In the genomic region with DNA sequence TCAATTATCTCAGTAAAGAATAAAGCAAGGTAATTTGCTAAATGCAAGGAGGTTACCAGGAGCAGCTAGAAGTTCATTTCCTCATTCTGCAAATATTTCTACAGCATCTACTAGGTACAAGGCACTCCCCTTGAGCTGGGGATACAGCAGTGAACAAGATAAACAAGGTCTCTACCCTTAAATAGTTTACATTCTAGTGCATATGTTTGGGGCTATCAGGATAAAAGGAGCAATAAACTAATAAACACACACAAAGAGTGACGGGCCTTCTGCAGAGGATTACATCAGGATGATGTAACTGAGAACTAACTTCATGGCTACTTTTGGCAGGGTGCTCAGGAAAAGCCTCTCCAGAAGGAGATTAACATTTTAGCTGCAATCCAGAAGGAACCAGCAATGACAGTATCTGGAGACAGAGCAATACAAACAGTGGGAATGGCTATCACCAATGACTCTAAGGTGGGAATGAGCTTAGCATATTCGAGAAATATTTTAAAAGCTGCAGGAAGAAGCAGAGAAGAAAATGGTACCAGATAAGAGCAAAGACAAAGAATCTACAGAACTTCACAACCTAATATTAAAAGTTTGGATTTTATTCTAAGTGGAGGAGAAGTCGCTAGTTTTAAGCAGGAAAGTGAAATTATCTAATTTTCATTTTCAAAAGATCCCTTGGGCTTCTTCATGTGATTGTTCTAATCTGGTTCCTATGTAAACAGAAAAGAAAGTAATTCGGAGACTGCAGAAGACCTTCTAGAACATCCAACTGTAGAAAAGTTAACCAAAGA, we compare ENCODE assay signal across 1 cellular context.
TF ChIP-seq lines count a peak whose summit lies in the region.

No MANE protein-coding gene starts in this region.

TF ChIP-seq in K562, 482 proteins besides CTCF, POLR2A, EP300 and RAD21 (continued from another document and continues in another):
- TF ChIP-seq, protein P1, sequence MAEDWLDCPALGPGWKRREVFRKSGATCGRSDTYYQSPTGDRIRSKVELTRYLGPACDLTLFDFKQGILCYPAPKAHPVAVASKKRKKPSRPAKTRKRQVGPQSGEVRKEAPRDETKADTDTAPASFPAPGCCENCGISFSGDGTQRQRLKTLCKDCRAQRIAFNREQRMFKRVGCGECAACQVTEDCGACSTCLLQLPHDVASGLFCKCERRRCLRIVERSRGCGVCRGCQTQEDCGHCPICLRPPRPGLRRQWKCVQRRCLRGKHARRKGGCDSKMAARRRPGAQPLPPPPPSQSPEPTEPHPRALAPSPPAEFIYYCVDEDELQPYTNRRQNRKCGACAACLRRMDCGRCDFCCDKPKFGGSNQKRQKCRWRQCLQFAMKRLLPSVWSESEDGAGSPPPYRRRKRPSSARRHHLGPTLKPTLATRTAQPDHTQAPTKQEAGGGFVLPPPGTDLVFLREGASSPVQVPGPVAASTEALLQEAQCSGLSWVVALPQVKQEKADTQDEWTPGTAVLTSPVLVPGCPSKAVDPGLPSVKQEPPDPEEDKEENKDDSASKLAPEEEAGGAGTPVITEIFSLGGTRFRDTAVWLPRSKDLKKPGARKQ (CRISPR knock-in tag; IDR thresholded peaks at IDR 0.05), result 0 out of 2 replicates have a peak, but pooled peaks have one; percentile 13
- TF ChIP-seq, protein P2, sequence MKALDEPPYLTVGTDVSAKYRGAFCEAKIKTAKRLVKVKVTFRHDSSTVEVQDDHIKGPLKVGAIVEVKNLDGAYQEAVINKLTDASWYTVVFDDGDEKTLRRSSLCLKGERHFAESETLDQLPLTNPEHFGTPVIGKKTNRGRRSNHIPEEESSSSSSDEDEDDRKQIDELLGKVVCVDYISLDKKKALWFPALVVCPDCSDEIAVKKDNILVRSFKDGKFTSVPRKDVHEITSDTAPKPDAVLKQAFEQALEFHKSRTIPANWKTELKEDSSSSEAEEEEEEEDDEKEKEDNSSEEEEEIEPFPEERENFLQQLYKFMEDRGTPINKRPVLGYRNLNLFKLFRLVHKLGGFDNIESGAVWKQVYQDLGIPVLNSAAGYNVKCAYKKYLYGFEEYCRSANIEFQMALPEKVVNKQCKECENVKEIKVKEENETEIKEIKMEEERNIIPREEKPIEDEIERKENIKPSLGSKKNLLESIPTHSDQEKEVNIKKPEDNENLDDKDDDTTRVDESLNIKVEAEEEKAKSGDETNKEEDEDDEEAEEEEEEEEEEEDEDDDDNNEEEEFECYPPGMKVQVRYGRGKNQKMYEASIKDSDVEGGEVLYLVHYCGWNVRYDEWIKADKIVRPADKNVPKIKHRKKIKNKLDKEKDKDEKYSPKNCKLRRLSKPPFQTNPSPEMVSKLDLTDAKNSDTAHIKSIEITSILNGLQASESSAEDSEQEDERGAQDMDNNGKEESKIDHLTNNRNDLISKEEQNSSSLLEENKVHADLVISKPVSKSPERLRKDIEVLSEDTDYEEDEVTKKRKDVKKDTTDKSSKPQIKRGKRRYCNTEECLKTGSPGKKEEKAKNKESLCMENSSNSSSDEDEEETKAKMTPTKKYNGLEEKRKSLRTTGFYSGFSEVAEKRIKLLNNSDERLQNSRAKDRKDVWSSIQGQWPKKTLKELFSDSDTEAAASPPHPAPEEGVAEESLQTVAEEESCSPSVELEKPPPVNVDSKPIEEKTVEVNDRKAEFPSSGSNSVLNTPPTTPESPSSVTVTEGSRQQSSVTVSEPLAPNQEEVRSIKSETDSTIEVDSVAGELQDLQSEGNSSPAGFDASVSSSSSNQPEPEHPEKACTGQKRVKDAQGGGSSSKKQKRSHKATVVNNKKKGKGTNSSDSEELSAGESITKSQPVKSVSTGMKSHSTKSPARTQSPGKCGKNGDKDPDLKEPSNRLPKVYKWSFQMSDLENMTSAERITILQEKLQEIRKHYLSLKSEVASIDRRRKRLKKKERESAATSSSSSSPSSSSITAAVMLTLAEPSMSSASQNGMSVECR (CRISPR knock-in tag; IDR thresholded peaks at IDR 0.05), result no peak
- TF ChIP-seq ARNT (IDR thresholded peaks at IDR 0.05) (peak in 1 of 2 experiments; percentile 100; a peak in 2 of 4 replicates), ELF1 (tag; IDR thresholded peaks at IDR 0.05) (no peak), EWSR1 (IDR thresholded peaks at IDR 0.05; ENCODE audit: borderline replicate concordance, low read depth, partially characterized antibody) (no peak), LEF1 (IDR thresholded peaks at IDR 0.05) (no peak; the same call in 1 of the 2 replicates), PML (IDR thresholded peaks at IDR 0.05; ENCODE audit: low read length) (no peak), PHB2 (IDR thresholded peaks at IDR 0.05; ENCODE audit: low read depth) (no peak), SP1 (CRISPR knock-in tag; IDR thresholded peaks at IDR 0.05) (no peak), EP400 (IDR thresholded peaks at IDR 0.05) (0 out of 2 replicates have a peak, but pooled peaks have one; percentile 30), RBBP5 (IDR thresholded peaks at IDR 0.05; ENCODE audit: borderline replicate concordance, insufficient read depth, low read length, poor library complexity, severe bottlenecking) (no peak), TEAD1 (CRISPR knock-in tag; IDR thresholded peaks at IDR 0.05) (0 out of 4 replicates have a peak, but pooled peaks of 1 of the 2 experiments have one; percentile 48), CTBP1 (IDR thresholded peaks at IDR 0.05; ENCODE audit: borderline replicate concordance) (peak; percentile 79), MTF1 (CRISPR knock-in tag; IDR thresholded peaks at IDR 0.05; ENCODE audit: borderline replicate concordance) (0 out of 2 replicates have a peak, but pooled peaks have one; percentile 46), ZBTB17 (CRISPR knock-in tag; IDR thresholded peaks at IDR 0.05) (0 out of 2 replicates have a peak, but pooled peaks have one; percentile 36), NFATC3 (IDR thresholded peaks at IDR 0.05) (no peak), TRIM28 (IDR thresholded peaks at IDR 0.05) (no peak), JUND (IDR thresholded peaks at IDR 0.05; ENCODE audit: borderline replicate concordance, low read depth, low read length) (peak; percentile 79), JUND (tag; IDR thresholded peaks at IDR 0.05; ENCODE audit: borderline replicate concordance, low read depth, low read length) (peak; percentile 72; the same call in 2 of the 3 replicates), ZC3H8 (IDR thresholded peaks at IDR 0.05) (no peak), C11orf30 (IDR thresholded peaks at IDR 0.05; ENCODE audit: low read depth) (no peak), MTA2 (IDR thresholded peaks at IDR 0.05; ENCODE audit: low read depth) (no peak), ZNF165 (CRISPR knock-in tag; IDR thresholded peaks at IDR 0.05; ENCODE audit: borderline replicate concordance) (no peak), RAD51 (IDR thresholded peaks at IDR 0.05; ENCODE audit: borderline replicate concordance, low read depth) (no peak), ZNF175 (CRISPR knock-in tag; IDR thresholded peaks at IDR 0.05; ENCODE audit: low read depth) (peak; percentile 87), CEBPB (tag; IDR thresholded peaks at IDR 0.05) (peak; percentile 43; the same call in 1 of the 2 replicates), FOXK2 (conservative IDR thresholded peaks at IDR 0.05 in 1 of 2, IDR thresholded peaks at IDR 0.05 in 1 of 2; ENCODE audit: low read depth in 2 of 2) (no peak), ZNF707 (CRISPR knock-in tag; conservative IDR thresholded peaks at IDR 0.05) (no peak), CEBPG (CRISPR knock-in tag; IDR thresholded peaks at IDR 0.05) (peak; percentile 90), CEBPG (tag; conservative IDR thresholded peaks at IDR 0.05 in 1 of 2, IDR thresholded peaks at IDR 0.05 in 1 of 2) (peak; percentile 93 to 97), NR2C1 (IDR thresholded peaks at IDR 0.05) (no peak), NR2C1 (tag; IDR thresholded peaks at IDR 0.05) (0 out of 2 replicates have a peak, but pooled peaks have one; percentile 6), CXXC5 (CRISPR knock-in tag; IDR thresholded peaks at IDR 0.05) (peak; percentile 58; the same call in 1 of the 2 replicates), DPF2 (IDR thresholded peaks at IDR 0.05) (peak; percentile 21; the same call in 1 of the 2 replicates), PTBP1 (IDR thresholded peaks at IDR 0.05; ENCODE audit: low read depth, low read length) (no peak), HMG20A (CRISPR knock-in tag; conservative IDR thresholded peaks at IDR 0.05) (no peak), ZNF140 (CRISPR knock-in tag; IDR thresholded peaks at IDR 0.05) (peak; percentile 4; the same call in 1 of the 2 replicates), ATF1 (CRISPR knock-in tag; IDR thresholded peaks at IDR 0.05) (no peak), ATF1 (tag; IDR thresholded peaks at IDR 0.05) (peak; percentile 21; the same call in 1 of the 2 replicates), SIX5 (IDR thresholded peaks at IDR 0.05; ENCODE audit: borderline replicate concordance in 1 of 2, insufficient read depth in 1 of 2, low read depth in 1 of 2, low read length in 2 of 2) (no peak), FOXM1 (IDR thresholded peaks at IDR 0.05; ENCODE audit: low read depth) (no peak), FOXM1 (CRISPR knock-in tag; IDR thresholded peaks at IDR 0.05; ENCODE audit: low read depth) (no peak)
- TF ChIP-seq, protein P3, sequence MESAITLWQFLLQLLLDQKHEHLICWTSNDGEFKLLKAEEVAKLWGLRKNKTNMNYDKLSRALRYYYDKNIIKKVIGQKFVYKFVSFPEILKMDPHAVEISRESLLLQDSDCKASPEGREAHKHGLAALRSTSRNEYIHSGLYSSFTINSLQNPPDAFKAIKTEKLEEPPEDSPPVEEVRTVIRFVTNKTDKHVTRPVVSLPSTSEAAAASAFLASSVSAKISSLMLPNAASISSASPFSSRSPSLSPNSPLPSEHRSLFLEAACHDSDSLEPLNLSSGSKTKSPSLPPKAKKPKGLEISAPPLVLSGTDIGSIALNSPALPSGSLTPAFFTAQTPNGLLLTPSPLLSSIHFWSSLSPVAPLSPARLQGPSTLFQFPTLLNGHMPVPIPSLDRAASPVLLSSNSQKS (CRISPR knock-in tag; IDR thresholded peaks at IDR 0.05), result no peak
- TF ChIP-seq, protein P4, sequence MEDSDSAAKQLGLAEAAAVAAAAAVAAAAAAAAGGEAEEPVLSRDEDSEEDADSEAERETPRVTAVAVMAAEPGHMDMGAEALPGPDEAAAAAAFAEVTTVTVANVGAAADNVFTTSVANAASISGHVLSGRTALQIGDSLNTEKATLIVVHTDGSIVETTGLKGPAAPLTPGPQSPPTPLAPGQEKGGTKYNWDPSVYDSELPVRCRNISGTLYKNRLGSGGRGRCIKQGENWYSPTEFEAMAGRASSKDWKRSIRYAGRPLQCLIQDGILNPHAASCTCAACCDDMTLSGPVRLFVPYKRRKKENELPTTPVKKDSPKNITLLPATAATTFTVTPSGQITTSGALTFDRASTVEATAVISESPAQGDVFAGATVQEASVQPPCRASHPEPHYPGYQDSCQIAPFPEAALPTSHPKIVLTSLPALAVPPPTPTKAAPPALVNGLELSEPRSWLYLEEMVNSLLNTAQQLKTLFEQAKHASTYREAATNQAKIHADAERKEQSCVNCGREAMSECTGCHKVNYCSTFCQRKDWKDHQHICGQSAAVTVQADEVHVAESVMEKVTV (CRISPR knock-in tag; IDR thresholded peaks at IDR 0.05), result no peak
- TF ChIP-seq, protein P5, sequence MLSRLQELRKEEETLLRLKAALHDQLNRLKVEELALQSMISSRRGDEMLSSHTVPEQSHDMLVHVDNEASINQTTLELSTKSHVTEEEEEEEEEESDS (CRISPR knock-in tag; IDR thresholded peaks at IDR 0.05), result no peak
- TF ChIP-seq, protein P6, sequence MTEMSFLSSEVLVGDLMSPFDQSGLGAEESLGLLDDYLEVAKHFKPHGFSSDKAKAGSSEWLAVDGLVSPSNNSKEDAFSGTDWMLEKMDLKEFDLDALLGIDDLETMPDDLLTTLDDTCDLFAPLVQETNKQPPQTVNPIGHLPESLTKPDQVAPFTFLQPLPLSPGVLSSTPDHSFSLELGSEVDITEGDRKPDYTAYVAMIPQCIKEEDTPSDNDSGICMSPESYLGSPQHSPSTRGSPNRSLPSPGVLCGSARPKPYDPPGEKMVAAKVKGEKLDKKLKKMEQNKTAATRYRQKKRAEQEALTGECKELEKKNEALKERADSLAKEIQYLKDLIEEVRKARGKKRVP (CRISPR knock-in tag; IDR thresholded peaks at IDR 0.05), result peak; percentile 89
- TF ChIP-seq, protein P7, sequence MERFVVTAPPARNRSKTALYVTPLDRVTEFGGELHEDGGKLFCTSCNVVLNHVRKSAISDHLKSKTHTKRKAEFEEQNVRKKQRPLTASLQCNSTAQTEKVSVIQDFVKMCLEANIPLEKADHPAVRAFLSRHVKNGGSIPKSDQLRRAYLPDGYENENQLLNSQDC (CRISPR knock-in tag; IDR thresholded peaks at IDR 0.05), result no peak
- TF ChIP-seq, protein P8, sequence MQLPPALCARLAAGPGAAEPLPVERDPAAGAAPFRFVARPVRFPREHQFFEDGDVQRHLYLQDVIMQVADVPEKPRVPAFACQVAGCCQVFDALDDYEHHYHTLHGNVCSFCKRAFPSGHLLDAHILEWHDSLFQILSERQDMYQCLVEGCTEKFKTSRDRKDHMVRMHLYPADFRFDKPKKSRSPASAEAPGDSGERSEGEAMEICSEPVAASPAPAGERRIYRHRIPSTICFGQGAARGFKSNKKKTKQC (CRISPR knock-in tag; IDR thresholded peaks at IDR 0.05), result no peak
- TF ChIP-seq, protein P9, sequence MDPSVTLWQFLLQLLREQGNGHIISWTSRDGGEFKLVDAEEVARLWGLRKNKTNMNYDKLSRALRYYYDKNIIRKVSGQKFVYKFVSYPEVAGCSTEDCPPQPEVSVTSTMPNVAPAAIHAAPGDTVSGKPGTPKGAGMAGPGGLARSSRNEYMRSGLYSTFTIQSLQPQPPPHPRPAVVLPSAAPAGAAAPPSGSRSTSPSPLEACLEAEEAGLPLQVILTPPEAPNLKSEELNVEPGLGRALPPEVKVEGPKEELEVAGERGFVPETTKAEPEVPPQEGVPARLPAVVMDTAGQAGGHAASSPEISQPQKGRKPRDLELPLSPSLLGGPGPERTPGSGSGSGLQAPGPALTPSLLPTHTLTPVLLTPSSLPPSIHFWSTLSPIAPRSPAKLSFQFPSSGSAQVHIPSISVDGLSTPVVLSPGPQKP (CRISPR knock-in tag; IDR thresholded peaks at IDR 0.05), result no peak
- TF ChIP-seq, protein P10, sequence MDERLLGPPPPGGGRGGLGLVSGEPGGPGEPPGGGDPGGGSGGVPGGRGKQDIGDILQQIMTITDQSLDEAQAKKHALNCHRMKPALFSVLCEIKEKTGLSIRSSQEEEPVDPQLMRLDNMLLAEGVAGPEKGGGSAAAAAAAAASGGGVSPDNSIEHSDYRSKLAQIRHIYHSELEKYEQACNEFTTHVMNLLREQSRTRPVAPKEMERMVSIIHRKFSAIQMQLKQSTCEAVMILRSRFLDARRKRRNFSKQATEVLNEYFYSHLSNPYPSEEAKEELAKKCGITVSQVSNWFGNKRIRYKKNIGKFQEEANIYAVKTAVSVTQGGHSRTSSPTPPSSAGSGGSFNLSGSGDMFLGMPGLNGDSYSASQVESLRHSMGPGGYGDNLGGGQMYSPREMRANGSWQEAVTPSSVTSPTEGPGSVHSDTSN (CRISPR knock-in tag; IDR thresholded peaks at IDR 0.05; ENCODE audit: low read depth), result no peak
- TF ChIP-seq, protein P10 (tag; conservative IDR thresholded peaks at IDR 0.05; ENCODE audit: low read depth), result 0 out of 2 replicates have a peak, but pooled peaks have one; percentile 14
